Comparison of ENCODE assay signal across 11 cellular contexts in genomic region chr17:8159459-8160223, GRCh38. TPM values are rescaled to one million over a fixed set of nuclear protein-coding genes. Genes with fewer than 3 reads are reported as not detected.
A peak's percentile ranks its signal among the peaks of the same experiment; 100 is the strongest.
DNase-seq lines count a peak whose midpoint lies in the region; ATAC-seq and TF ChIP-seq lines count a peak whose summit lies in the region.
"Had no signal": no experiment of that assay in that cellular context is flagged by ENCODE, and none has a peak within 500 bp of the region (broad histone marks: within the 10 kb centered on the region; RNA-seq: fewer than 3 reads in every experiment).

No MANE protein-coding gene starts in this region.

- no peak for ATAC-seq in activated T-cell treated with anti-CD3 and anti-CD28 coated beads, Interleukin-2, amount 50 U/mL, for 72 hours (replicated peaks in 1 of 2)
- ATAC-seq in GM21576 (IDR thresholded peaks at IDR 0.05; ENCODE audit: unreplicated experiment) = no peak

- no peak for DNase-seq in activated T-cell treated with anti-CD3 and anti-CD28 coated beads, Interleukin-2, amount 50 U/mL, for 72 hours
- DNase-seq in activated T-cell treated with anti-CD3 and anti-CD28 coated beads, Interleukin-2, amount 50 U/mL, for 1 hour = no peak
- peak in 1 of 2 donors; percentile 62 for DNase-seq in ascending aorta (ENCODE audit: low spot score in 2 of 2)
- no peak for DNase-seq in tibial nerve (ENCODE audit: low spot score in 2 of 2)
- no peak for DNase-seq in C1 segment of cervical spinal cord (lab: John Stamatoyannopoulos, UW)
- no peak for DNase-seq in DMS153 treated with DMSO at 0.1 percent for 48 hours (lab: John Stamatoyannopoulos, UW; ENCODE audit: unreplicated experiment)

- H3K27ac Mint-ChIP-seq in activated T-cell treated with anti-CD3 and anti-CD28 coated beads, Interleukin-2, amount 50 U/mL, for 72 hours = peak overlapping the region; percentile 27

- H3K36me3 ChIP-seq in ascending aorta (peaks cover 20 to 23% of the 10 kb centered on the region in 2 donors), muscle layer of duodenum (ENCODE audit: control insufficient read depth in 1 of 2, insufficient read depth in 2 of 2, low read length in 2 of 2) (peaks cover 15 to 36% of the 10 kb centered on the region in 2 donors), tibial nerve (peaks cover 0 to 24% (median 3%) of the 10 kb centered on the region in 3 donors)

- TF ChIP-seq EP300 in tibial nerve (IDR thresholded peaks at IDR 0.05) = no peak

- no peaks in the 10 kb centered on the region for H3K27me3 ChIP-seq in ascending aorta
- no peaks in the 10 kb centered on the region for H3K27me3 ChIP-seq in muscle layer of duodenum (ENCODE audit: low read depth, low read length)
- no peaks in the 10 kb centered on the region for H3K27me3 ChIP-seq in tibial nerve
- H3K27me3 ChIP-seq: right lobe of liver had no signal

- H3K9me3 ChIP-seq in ascending aorta (no peaks in the 10 kb centered on the region), muscle layer of duodenum (ENCODE audit: control insufficient read depth in 1 of 2, low read length in 2 of 2) (no peaks in the 10 kb centered on the region), tibial nerve (no peaks in the 10 kb centered on the region)
- H3K9me3 ChIP-seq: right lobe of liver, SK-N-SH had no signal

- TF ChIP-seq CTCF in ascending aorta (IDR thresholded peaks at IDR 0.05) (no peak), tibial nerve (IDR thresholded peaks at IDR 0.05) (no peak)

- H3K4me3 ChIP-seq in ascending aorta = no peak overlapping the region
- no peak overlapping the region for H3K4me3 ChIP-seq in muscle layer of duodenum (ENCODE audit: low read depth in 1 of 2, low read length in 2 of 2)
- no peak overlapping the region for H3K4me3 ChIP-seq in tibial nerve
- H3K4me3 ChIP-seq: GM12878, right lobe of liver had no signal

- intact Hi-C loops in ascending aorta (cut with DNase I) = loop anchor here (1.0 to 5.0 kb wide), 3 partner anchors 21 to 677 kb away; partner anchors contain the start of genes POLR2A and SLC35G6

- H3K4me1 Mint-ChIP-seq in activated T-cell treated with anti-CD3 and anti-CD28 coated beads, Interleukin-2, amount 50 U/mL, for 72 hours (ENCODE audit: low read depth) = peaks cover 55% of the 10 kb centered on the region

- H3K36me3 Mint-ChIP-seq in activated T-cell treated with anti-CD3 and anti-CD28 coated beads, Interleukin-2, amount 50 U/mL, for 72 hours (ENCODE audit: insufficient read depth in 2 of 2) = peaks cover 3 to 22% of the 10 kb centered on the region in 2 donors

- H3K4me3 Mint-ChIP-seq in activated T-cell treated with anti-CD3 and anti-CD28 coated beads, Interleukin-2, amount 50 U/mL, for 72 hours = peak overlapping the region; percentile 36 to 56

- 61 to 67% methylated on average over 4 of the region's 4 CpGs for WGBS in tibial nerve, 2 donors

- H3K4me1 ChIP-seq in ascending aorta (peaks cover 21 to 47% of the 10 kb centered on the region in 2 donors), muscle layer of duodenum (ENCODE audit: control insufficient read depth in 1 of 2, insufficient read depth in 2 of 2, low read length in 2 of 2) (peaks cover 20 to 55% of the 10 kb centered on the region in 2 donors), tibial nerve (peaks cover 0 to 65% (median 42%) of the 10 kb centered on the region in 4 donors)

- H3K27ac ChIP-seq in ascending aorta = peak overlapping the region; percentile 99 to 100
- peak overlapping the region; percentile 16 for H3K27ac ChIP-seq in muscle layer of duodenum (ENCODE audit: low read length)
- peak overlapping the region; percentile 98 to 100 (median 100) for H3K27ac ChIP-seq in tibial nerve

- TF ChIP-seq POLR2A in tibial nerve (IDR thresholded peaks at IDR 0.05) = no peak

- no peaks in the 10 kb centered on the region for H3K27me3 Mint-ChIP-seq in activated T-cell treated with anti-CD3 and anti-CD28 coated beads, Interleukin-2, amount 50 U/mL, for 72 hours (ENCODE audit: low read depth)

- no peaks in the 10 kb centered on the region for H3K9me3 Mint-ChIP-seq in activated T-cell treated with anti-CD3 and anti-CD28 coated beads, Interleukin-2, amount 50 U/mL, for 72 hours

RNA-seq across cellular contexts. Expression of gene VAMP2, which starts 3.1 kb away (rescaled TPM):
- total RNA-seq in activated T-cell treated with anti-CD3 and anti-CD28 coated beads, Interleukin-2, amount 50 U/mL, for 72 hours = 10 to 100 TPM; 71.3 to 73.6 TPM
- total RNA-seq in ascending aorta (28.3 TPM), tibial nerve (10 to 100 TPM; 48.0 to 72.1 (median 59.0) TPM)

RNA-seq across cellular contexts. Expression of gene PER1, which starts 7.4 kb away (rescaled TPM):
- total RNA-seq in activated T-cell treated with anti-CD3 and anti-CD28 coated beads, Interleukin-2, amount 50 U/mL, for 72 hours = 10 to 100 TPM; 58.2 to 78.5 TPM
- total RNA-seq in ascending aorta (178 TPM), tibial nerve (100 to 1,000 TPM; 157 to 328 (median 204) TPM)

RNA-seq across cellular contexts. Expression of gene TMEM107, which starts 16.5 kb away (rescaled TPM):
- 10 to 100 TPM; 45.1 to 50.8 TPM for total RNA-seq in activated T-cell treated with anti-CD3 and anti-CD28 coated beads, Interleukin-2, amount 50 U/mL, for 72 hours
- total RNA-seq in ascending aorta (1.6 TPM), tibial nerve (10 to 100 TPM; 28.2 to 47.1 (median 38.2) TPM)

RNA-seq across cellular contexts. Expression of gene BORCS6, which starts 30.3 kb away (rescaled TPM):
- 1 to 10 TPM; 9.6 TPM for total RNA-seq in activated T-cell treated with anti-CD3 and anti-CD28 coated beads, Interleukin-2, amount 50 U/mL, for 72 hours
- total RNA-seq in ascending aorta = 29.5 TPM
- total RNA-seq in tibial nerve = 10 to 100 TPM; 13.8 to 22.4 (median 19.4) TPM

RNA-seq across cellular contexts. Expression of gene HES7, which starts 35.7 kb away (rescaled TPM):
- 1 to 10 TPM; 1.5 to 4.3 TPM for total RNA-seq in activated T-cell treated with anti-CD3 and anti-CD28 coated beads, Interleukin-2, amount 50 U/mL, for 72 hours
- total RNA-seq in ascending aorta (not detected), tibial nerve (1 to 10 TPM in 1 of 4 donors, not detected in 3; 2.1 TPM)
- total RNA-seq: right lobe of liver had no signal

Comparison
In these comparisons a context has a peak if more than half of its experiments do, and no peak if none do; other contexts are left out.
1. H3K27ac ChIP-seq: peak in every context shown above with its lines; median percentile 100 in ascending aorta; 100 in tibial nerve; 16 in muscle layer of duodenum.
2. RNA of gene TMEM107, which starts 16.5 kb away (total RNA-seq): 45.1 to 50.8 TPM in activated T-cell treated with anti-CD3 and anti-CD28 coated beads, Interleukin-2, amount 50 U/mL, for 72 hours and 28.2 to 47.1 TPM in tibial nerve; 1.6 TPM in ascending aorta (single experiment); every median in the first group is over 10 times any median in the second.